Comparison of ENCODE assay signal across 9 cellular contexts in the genomic region with DNA sequence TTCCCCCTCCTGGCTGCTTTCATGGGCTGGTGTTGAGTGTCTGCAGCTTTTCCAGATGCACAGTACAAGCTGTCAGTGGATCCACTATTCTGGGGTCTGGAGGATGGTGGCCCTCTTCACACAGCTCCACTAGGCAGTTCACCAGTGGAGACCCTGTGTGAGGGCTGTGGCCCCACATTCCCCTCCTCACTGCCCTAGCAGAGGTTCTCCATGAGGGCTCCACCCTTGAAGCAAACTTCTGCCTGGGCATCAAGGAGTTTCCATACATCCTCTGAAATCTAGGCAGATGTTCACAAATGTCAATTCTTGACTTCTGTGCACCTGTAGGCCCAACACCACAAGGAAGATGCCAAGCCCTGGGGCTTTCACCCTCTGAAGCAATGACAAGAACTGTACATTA.
"Had no signal": no experiment of that assay in that cellular context is flagged by ENCODE, and none has a peak within 500 bp of the region (broad histone marks: within the 10 kb centered on the region; RNA-seq: fewer than 3 reads in every experiment).

No MANE protein-coding gene starts in this region.

- H3K4me1 Mint-ChIP-seq: GM23338, H9, IgD-negative memory B cell had no signal

- H3K4me2 ChIP-seq: GM23338, KMS-11 had no signal

- H3K4me3 Mint-ChIP-seq: GM23338, H9, HFFc6, IgD-negative memory B cell had no signal

- H3K9ac ChIP-seq: KMS-11 had no signal

- H3K36me3 Mint-ChIP-seq: IgD-negative memory B cell had no signal

- H2AFZ ChIP-seq: GM23338 had no signal

- DNase-seq: H9, HCEC 1CT, HFFc6, KBM-7 had no signal

- H3K4me3 ChIP-seq: GM23338 had no signal

- H3K27me3 Mint-ChIP-seq: IgD-negative memory B cell had no signal

- ATAC-seq: GM23338, HepG2 had no signal

- H3K27ac ChIP-seq: HL-60, KMS-11 had no signal

- H3K27ac Mint-ChIP-seq: GM23338, H9, HFFc6, IgD-negative memory B cell had no signal
